29 cellular contexts compared by ENCODE assay signal in the genomic region with DNA sequence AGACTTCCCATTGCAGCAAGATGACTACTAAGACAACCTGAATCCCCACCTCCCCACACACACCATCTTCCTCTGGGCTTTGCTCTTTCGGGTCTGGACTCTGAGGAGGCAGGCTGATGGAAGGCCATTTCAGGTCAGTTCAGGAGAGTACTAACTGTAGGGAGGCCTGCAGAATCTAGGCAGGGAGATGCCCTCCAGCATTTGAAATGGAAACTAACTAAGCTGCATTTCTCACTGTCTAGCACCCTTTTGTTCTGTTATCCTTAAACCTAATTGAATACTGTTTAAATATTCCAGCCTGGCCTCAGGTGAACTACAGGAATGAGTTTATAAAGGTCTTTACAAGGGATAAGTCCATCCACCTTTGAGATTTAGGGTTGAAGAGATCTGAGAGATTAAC.
"Had no signal": no experiment of that assay in that cellular context is flagged by ENCODE, and none has a peak within 500 bp of the region (broad histone marks: within the 10 kb centered on the region; RNA-seq: fewer than 3 reads in every experiment).

No MANE protein-coding gene starts in this region.

- H3K4me3 ChIP-seq: ovary, psoas muscle, right lobe of liver, sigmoid colon, suprapubic skin, testis, tibial artery, transverse colon, upper lobe of right lung, uterus had no signal

- DNase-seq: naive thymus-derived CD8-positive, alpha-beta T cell; nephron progenitor cell; occipital lobe; ovary; psoas muscle; right cardiac atrium; right lobe of liver; sigmoid colon; small intestine; stimulated activated CD4-positive, alpha-beta T cell treated with anti-CD3 and anti-CD28 coated beads, Interleukin-15, amount 100 ng/mL, for 24 hours; stimulated activated CD4-positive, alpha-beta T cell treated with anti-CD3 and anti-CD28 coated beads, Interleukin-2, amount 100 ng/mL, for 24 hours; stimulated activated CD4-positive, alpha-beta T cell treated with anti-CD3 and anti-CD28 coated beads, Interleukin-2, amount 100 ng/mL, for 48 hours; stimulated activated CD4-positive, alpha-beta T cell treated with anti-CD3 and anti-CD28 coated beads, Interleukin-4, amount 100 ng/mL, for 24 hours; stimulated activated naive CD4-positive, alpha-beta T cell; stimulated activated naive CD8-positive, alpha-beta T cell treated with anti-CD3 and anti-CD28 coated beads, Interleukin-15, amount 100 ng/mL, for 72 hours; stimulated activated naive CD8-positive, alpha-beta T cell treated with anti-CD3 and anti-CD28 coated beads, Interleukin-15, Interleukin-2, amounts not matched to agents 100 U/mL and 50 U/mL, for 24 hours; substantia nigra; testis; tibial artery; transverse colon; upper lobe of right lung; uterus had no signal

- H3K27ac Mint-ChIP-seq: naive thymus-derived CD8-positive, alpha-beta T cell; natural killer cell treated with Interleukin-12 subunit alpha and Interleukin-12 subunit beta and Interleukin-15 and Interleukin-18, amount 100 ng/mL, for 72 hours; nephron progenitor cell; progenitor cell of endocrine pancreas; stimulated activated effector memory CD8-positive, alpha-beta T cell treated with anti-CD3 and anti-CD28 coated beads, Interleukin-12 subunit alpha, Interleukin-12 subunit beta, amount 100 ng/mL, for 72 hours; stimulated activated naive CD8-positive, alpha-beta T cell treated with anti-CD3 and anti-CD28 coated beads, Interleukin-15, amount 100 ng/mL, for 72 hours; type B pancreatic cell had no signal

- H3K4me3 Mint-ChIP-seq: naive thymus-derived CD8-positive, alpha-beta T cell; natural killer cell treated with Interleukin-12 subunit alpha and Interleukin-12 subunit beta and Interleukin-15 and Interleukin-18, amount 100 ng/mL, for 72 hours; nephron progenitor cell; neural crest cell; stimulated activated effector memory CD8-positive, alpha-beta T cell treated with anti-CD3 and anti-CD28 coated beads, Interleukin-12 subunit alpha, Interleukin-12 subunit beta, amount 100 ng/mL, for 72 hours; stimulated activated naive CD8-positive, alpha-beta T cell treated with anti-CD3 and anti-CD28 coated beads, Interleukin-15, amount 100 ng/mL, for 72 hours; type B pancreatic cell had no signal

- H3K36me3 ChIP-seq: ovary, right lobe of liver, sigmoid colon, suprapubic skin, tibial artery, transverse colon, upper lobe of right lung, uterus had no signal

- H3K27me3 ChIP-seq: ovary, right lobe of liver, sigmoid colon, suprapubic skin, testis, tibial artery, transverse colon, upper lobe of right lung, uterus had no signal

- H3K4me1 ChIP-seq: parathyroid adenoma, psoas muscle, right lobe of liver, testis, transverse colon, uterus had no signal

- H3K36me3 Mint-ChIP-seq: naive thymus-derived CD8-positive, alpha-beta T cell; natural killer cell treated with Interleukin-12 subunit alpha and Interleukin-12 subunit beta and Interleukin-15 and Interleukin-18, amount 100 ng/mL, for 72 hours; type B pancreatic cell had no signal

- H3K9ac ChIP-seq: parathyroid adenoma had no signal

- H3K9me3 Mint-ChIP-seq: naive thymus-derived CD8-positive, alpha-beta T cell; natural killer cell treated with Interleukin-12 subunit alpha and Interleukin-12 subunit beta and Interleukin-15 and Interleukin-18, amount 100 ng/mL, for 72 hours; neural crest cell; stimulated activated effector memory CD8-positive, alpha-beta T cell treated with anti-CD3 and anti-CD28 coated beads, Interleukin-12 subunit alpha, Interleukin-12 subunit beta, amount 100 ng/mL, for 72 hours had no signal

- H3K9me3 ChIP-seq: ovary, psoas muscle, right lobe of liver, sigmoid colon, suprapubic skin, testis, tibial artery, transverse colon, upper lobe of right lung, uterus had no signal

- H3K27me3 Mint-ChIP-seq: stimulated activated naive CD8-positive, alpha-beta T cell treated with anti-CD3 and anti-CD28 coated beads, Interleukin-15, amount 100 ng/mL, for 72 hours; type B pancreatic cell had no signal

- ATAC-seq: naive thymus-derived CD8-positive, alpha-beta T cell; natural killer cell treated with Interleukin-12 subunit alpha and Interleukin-12 subunit beta and Interleukin-15 and Interleukin-18, amount 100 ng/mL, for 72 hours; psoas muscle; right cardiac atrium; right lobe of liver; stimulated activated effector memory CD8-positive, alpha-beta T cell treated with anti-CD3 and anti-CD28 coated beads, Interleukin-12 subunit alpha, Interleukin-12 subunit beta, amount 100 ng/mL, for 72 hours; stimulated activated naive CD8-positive, alpha-beta T cell treated with anti-CD3 and anti-CD28 coated beads, Interleukin-15, amount 100 ng/mL, for 72 hours; stimulated activated naive CD8-positive, alpha-beta T cell treated with anti-CD3 and anti-CD28 coated beads, Interleukin-15, Interleukin-2, amounts not matched to agents 100 U/mL and 50 U/mL, for 24 hours; upper lobe of right lung had no signal

- H3K79me2 ChIP-seq: parathyroid adenoma had no signal

- H3K27ac ChIP-seq: ovary, parathyroid adenoma, psoas muscle, right lobe of liver, sigmoid colon, suprapubic skin, testis, tibial artery, transverse colon, upper lobe of right lung, uterus had no signal
